ENCODE assay signal across 30 cellular contexts in genomic region chr19:50652722-50653121, GRCh38. TPM values are rescaled to one million over a fixed set of nuclear protein-coding genes. Genes with fewer than 3 reads are reported as not detected.
"Had no signal": no experiment of that assay in that cellular context is flagged by ENCODE, and none has a peak within 500 bp of the region (broad histone marks: within the 10 kb centered on the region; RNA-seq: fewer than 3 reads in every experiment).

No MANE protein-coding gene starts in this region.

- H3K4me3 Mint-ChIP-seq: immature natural killer cell; naive thymus-derived CD8-positive, alpha-beta T cell; nephron; stimulated activated effector memory CD8-positive, alpha-beta T cell treated with anti-CD3 and anti-CD28 coated beads, Interleukin-12 subunit alpha, Interleukin-12 subunit beta, amount 100 ng/mL, for 72 hours; stimulated activated naive CD8-positive, alpha-beta T cell treated with anti-CD3 and anti-CD28 coated beads, Interleukin-15, Interleukin-2, amounts not matched to agents 100 ng/mL and 50 ng/mL, for 24 hours had no signal

- H3K4me1 Mint-ChIP-seq: nephron had no signal

- H3K9me3 Mint-ChIP-seq: nephron had no signal

- FAIRE-seq: islet of Langerhans, kidney, small intestine, urothelium cell line had no signal

- ATAC-seq: left colon; left lung; lower lobe of right lung; naive thymus-derived CD8-positive, alpha-beta T cell; right cardiac atrium; stimulated activated effector memory CD8-positive, alpha-beta T cell treated with anti-CD3 and anti-CD28 coated beads, Interleukin-12 subunit alpha, Interleukin-12 subunit beta, amount 100 ng/mL, for 72 hours; upper lobe of right lung had no signal

- H3K36me3 Mint-ChIP-seq: stimulated activated effector memory CD8-positive, alpha-beta T cell treated with anti-CD3 and anti-CD28 coated beads, Interleukin-12 subunit alpha, Interleukin-12 subunit beta, amount 100 ng/mL, for 72 hours had no signal

- DNase-seq: head of caudate nucleus; hypothalamus; immature natural killer cell; kidney; left colon; left lung; lower lobe of right lung; mammary epithelial cell; mesenchymal stem cell; naive thymus-derived CD8-positive, alpha-beta T cell; ovary; retina; right cardiac atrium; sigmoid colon; small intestine; stimulated activated CD4-positive, alpha-beta T cell treated with anti-CD3 and anti-CD28 coated beads, Interleukin-1b, Interleukin-23, amount 100 ng/mL, for 48 hours; stimulated activated CD4-positive, alpha-beta T cell treated with anti-CD3 and anti-CD28 coated beads, Interleukin-2, amount 100 ng/mL, for 48 hours; stimulated activated naive CD4-positive, alpha-beta T cell; tibial artery; trophoblast cell; upper lobe of right lung had no signal

- H3K9me3 ChIP-seq: lower lobe of right lung, prostate gland, upper lobe of right lung had no signal

- H3K27ac Mint-ChIP-seq: immature natural killer cell; naive thymus-derived CD8-positive, alpha-beta T cell; stimulated activated effector memory CD8-positive, alpha-beta T cell treated with anti-CD3 and anti-CD28 coated beads, Interleukin-12 subunit alpha, Interleukin-12 subunit beta, amount 100 ng/mL, for 72 hours; stimulated activated naive CD8-positive, alpha-beta T cell treated with anti-CD3 and anti-CD28 coated beads, Interleukin-15, Interleukin-2, amounts not matched to agents 100 ng/mL and 50 ng/mL, for 24 hours had no signal

- H3K36me3 ChIP-seq: left lung, lower lobe of right lung, ovary, prostate gland, sigmoid colon, suprapubic skin, thoracic aorta, tibial artery, upper lobe of right lung had no signal

- H3K27ac ChIP-seq: left lung, lower lobe of right lung, ovary, prostate gland, sigmoid colon, suprapubic skin, thoracic aorta, tibial artery, upper lobe of right lung had no signal

- H3K4me1 ChIP-seq: left lung, lower lobe of right lung, prostate gland, suprapubic skin, upper lobe of right lung had no signal

- H3K4me3 ChIP-seq: left lung, lower lobe of right lung, ovary, prostate gland, sigmoid colon, suprapubic skin, thoracic aorta, tibial artery, upper lobe of right lung had no signal

RNA-seq across cellular contexts. Expression of gene C19orf81, which starts 3.5 kb away (rescaled TPM):
- polyA plus RNA-seq: liver, mammary epithelial cell, ovary, sigmoid colon had no signal

RNA-seq across cellular contexts. Expression of gene SYT3, which starts 13.0 kb away (rescaled TPM):
- polyA plus RNA-seq: liver, mammary epithelial cell had no signal
